In genomic region chr17:78829477-78829876, GRCh38 we compare ENCODE assay signal across 8 cellular contexts.
"Had no signal": no experiment of that assay in that cellular context is flagged by ENCODE, and none has a peak within 500 bp of the region (broad histone marks: within the 10 kb centered on the region; RNA-seq: fewer than 3 reads in every experiment).

No MANE protein-coding gene starts in this region.

- ATAC-seq: GM23338 had no signal

- H3K4me3 ChIP-seq: GM23338 had no signal

- H2AFZ ChIP-seq: GM23338 had no signal

- H3K9me3 Mint-ChIP-seq: GM23338, H9, IgD-negative memory B cell had no signal

- DNase-seq: H9, HCEC 1CT, KG1 had no signal

- H3K27me3 Mint-ChIP-seq: IgD-negative memory B cell had no signal

- H3K4me3 Mint-ChIP-seq: GM23338, H9, IgD-negative memory B cell had no signal

- H3K4me1 Mint-ChIP-seq: GM23338, H9 had no signal

- H3K27ac Mint-ChIP-seq: GM23338, H9 had no signal

- FAIRE-seq: H1, H54, HTR-8/SVneo had no signal

- H3K4me2 ChIP-seq: GM23338 had no signal
